In genomic region chr11:6655020-6655789, GRCh38 we compare ENCODE assay signal across 8 cellular contexts. TPM values are rescaled to one million over a fixed set of nuclear protein-coding genes. Genes with fewer than 3 reads are reported as not detected.
DNase-seq lines count a peak whose midpoint lies in the region; ATAC-seq and TF ChIP-seq lines count a peak whose summit lies in the region.

No MANE protein-coding gene starts in this region.

- intact Hi-C loops in dorsolateral prefrontal cortex (cut with DNase I) = loop anchor here in 1 of 2 donors (10.0 kb wide), 1 partner anchor 50 kb away; the partner anchor contains the start of genes ILK and RRP8

- TF ChIP-seq POLR2A in upper lobe of left lung (IDR thresholded peaks at IDR 0.05) = no peak

- peak overlapping the region; percentile 71 for H3K4me3 ChIP-seq in AG04450 (ENCODE audit: low read depth, low read length)
- peak overlapping the region; percentile 24 to 75 (median 54) for H3K4me3 ChIP-seq in dorsolateral prefrontal cortex
- H3K4me3 ChIP-seq in muscle layer of duodenum (ENCODE audit: low read depth in 1 of 2, low read length in 2 of 2) = peak overlapping the region; percentile 54 to 67
- H3K4me3 ChIP-seq in upper lobe of left lung = peak overlapping the region; percentile 28 to 53 (median 48)

- whole genome bisulfite sequencing in upper lobe of left lung, 2 donors = 6 to 7% methylated on average over 12 to 45 of the region's 84 CpGs

- DNase-seq in AG04450 (ENCODE audit: low read depth, low spot score) = no peak
- DNase-seq in NCI-H2227 (lab: John Stamatoyannopoulos, UW; ENCODE audit: unreplicated experiment) = peak; percentile 60
- peak in 3 of 10 donors; percentile 34 to 59 (median 54) for DNase-seq in dorsolateral prefrontal cortex
- DNase-seq in upper lobe of left lung = peak in 1 of 2 donors; percentile 88

- POLR2A ChIA-PET in AG04450 (lab: Yijun Ruan, JAX) = no interaction called here

- no peak for TF ChIP-seq EP300 in upper lobe of left lung (IDR thresholded peaks at IDR 0.05)

- H3K4me1 ChIP-seq in muscle layer of duodenum (ENCODE audit: control insufficient read depth in 1 of 2, insufficient read depth in 2 of 2, low read length in 2 of 2) (peaks cover 6 to 9% of the 10 kb centered on the region in 2 donors), upper lobe of left lung (peaks cover 6 to 11% (median 9%) of the 10 kb centered on the region in 4 donors)

- H3K27ac ChIP-seq in AG04450 (ENCODE audit: low read depth, low read length) = no peak overlapping the region
- H3K27ac ChIP-seq in dorsolateral prefrontal cortex = peak overlapping the region in 43 of 59 donors; percentile 7 to 82 (median 52)
- peak overlapping the region; percentile 14 for H3K27ac ChIP-seq in muscle layer of duodenum (ENCODE audit: low read length)
- peak overlapping the region; percentile 66 to 86 (median 77) for H3K27ac ChIP-seq in upper lobe of left lung

- TF ChIP-seq CTCF in AG04450 (IDR thresholded peaks at IDR 0.05; ENCODE audit: low read depth, low read length) = no peak
- TF ChIP-seq CTCF in dorsolateral prefrontal cortex (IDR thresholded peaks at IDR 0.05 in 54 of 56, conservative IDR thresholded peaks at IDR 0.05 in 2 of 56; ENCODE audit: low read depth in 1 of 56, partially characterized antibody in 56 of 56) = no peak
- peak in 1 of 6 experiments; percentile 16 for TF ChIP-seq CTCF in upper lobe of left lung (IDR thresholded peaks at IDR 0.05)

- H3K27me3 ChIP-seq in AG04450 (ENCODE audit: control insufficient read depth, insufficient read depth, low read length) (peaks cover 14% of the 10 kb centered on the region), dorsolateral prefrontal cortex (no peaks in the 10 kb centered on the region), muscle layer of duodenum (ENCODE audit: low read depth, low read length) (no peaks in the 10 kb centered on the region), upper lobe of left lung (peaks cover 0 to 4% (median 0%) of the 10 kb centered on the region in 4 donors)

- H3K36me3 ChIP-seq in muscle layer of duodenum (ENCODE audit: control insufficient read depth in 1 of 2, insufficient read depth in 2 of 2, low read length in 2 of 2) = no peaks in the 10 kb centered on the region
- no peaks in the 10 kb centered on the region for H3K36me3 ChIP-seq in upper lobe of left lung

- ATAC-seq in upper lobe of left lung (ENCODE audit: low FRiP score in 2 of 2) = peak; percentile 38 to 67
- no peak for ATAC-seq in HG03442 (IDR thresholded peaks at IDR 0.05; ENCODE audit: unreplicated experiment)
- no peak for ATAC-seq in GM21737 (IDR thresholded peaks at IDR 0.05; ENCODE audit: unreplicated experiment)
- ATAC-seq in HG03108 (IDR thresholded peaks at IDR 0.05; ENCODE audit: unreplicated experiment) = no peak

- no peaks in the 10 kb centered on the region for H3K9me3 ChIP-seq in AG04450 (ENCODE audit: control insufficient read depth, insufficient read depth, low read length)
- H3K9me3 ChIP-seq in muscle layer of duodenum (ENCODE audit: control insufficient read depth in 1 of 2, low read length in 2 of 2) = no peaks in the 10 kb centered on the region
- no peaks in the 10 kb centered on the region for H3K9me3 ChIP-seq in upper lobe of left lung

- CTCF ChIA-PET in AG04450 (lab: Charles Lee) = no interaction called here

RNA-seq across cellular contexts. Expression of gene DCHS1, which starts 0.4 kb away (rescaled TPM):
- 8.7 and 11.2 TPM in 2 replicates for polyA plus RNA-seq in AG04450 (2011; rRNA removed)
- polyA minus RNA-seq in AG04450 (2011; rRNA and poly(A)+ RNA removed) = 24.9 and 30.7 TPM in 2 replicates
- total RNA-seq in dorsolateral prefrontal cortex (10 to 100 TPM in 101 of 120 experiments, 1 to 10 TPM in 19; 6.7 to 24.3 (median 11.9) TPM), upper lobe of left lung (10 to 100 TPM in 4 of 6 donors, 1 to 10 TPM in 2; 9.2 to 32.2 (median 12.8) TPM)

RNA-seq across cellular contexts. Expression of gene MRPL17, which starts 27.9 kb away (rescaled TPM):
- 63.3 and 69.1 TPM in 2 replicates for polyA plus RNA-seq in AG04450 (2011; rRNA removed)
- polyA minus RNA-seq in AG04450 (2011; rRNA and poly(A)+ RNA removed) = 36.0 and 40.3 TPM in 2 replicates
- total RNA-seq in dorsolateral prefrontal cortex (10 to 100 TPM; 17.2 to 43.4 (median 26.1) TPM), upper lobe of left lung (10 to 100 TPM; 12.6 to 49.2 (median 22.8) TPM)

RNA-seq across cellular contexts. Expression of gene TPP1, which starts 36.0 kb away (rescaled TPM):
- polyA plus RNA-seq in AG04450 (2011; rRNA removed) = 128 and 152 TPM in 2 replicates
- 83.1 and 118 TPM in 2 replicates for polyA minus RNA-seq in AG04450 (2011; rRNA and poly(A)+ RNA removed)
- 100 to 1,000 TPM in 118 of 120 experiments, 10 to 100 TPM in 2; 89.6 to 219 (median 142) TPM for total RNA-seq in dorsolateral prefrontal cortex
- 100 to 1,000 TPM in 4 of 6 donors, 10 to 100 TPM in 2; 71.6 to 240 (median 145) TPM for total RNA-seq in upper lobe of left lung

RNA-seq across cellular contexts. Expression of gene TAF10, which starts 43.2 kb away (rescaled TPM):
- polyA plus RNA-seq in AG04450 (2011; rRNA removed) = 170 and 215 TPM in 2 replicates
- 111 and 155 TPM in 2 replicates for polyA minus RNA-seq in AG04450 (2011; rRNA and poly(A)+ RNA removed)
- total RNA-seq in dorsolateral prefrontal cortex (100 to 1,000 TPM in 3 of 120 experiments, 10 to 100 TPM in 117; 45.6 to 116 (median 75.0) TPM), upper lobe of left lung (100 to 1,000 TPM in 3 of 6 donors, 10 to 100 TPM in 3; 60.8 to 153 (median 96.5) TPM)

RNA-seq across cellular contexts. Expression of gene ILK, which starts 51.6 kb away (rescaled TPM):
- 362 and 417 TPM in 2 replicates for polyA plus RNA-seq in AG04450 (2011; rRNA removed)
- 303 and 387 TPM in 2 replicates for polyA minus RNA-seq in AG04450 (2011; rRNA and poly(A)+ RNA removed)
- 100 to 1,000 TPM in 20 of 120 experiments, 10 to 100 TPM in 100; 60.0 to 125 (median 89.3) TPM for total RNA-seq in dorsolateral prefrontal cortex
- 100 to 1,000 TPM; 130 to 191 (median 146) TPM for total RNA-seq in upper lobe of left lung

Comparison
In these comparisons a context has a peak if more than half of its experiments do, and no peak if none do; other contexts are left out.
1. ATAC-seq: peak in upper lobe of left lung (2 of 2); none in HG03442 (single experiment), GM21737 (single experiment) and HG03108 (single experiment).
2. Peak in every context shown above with its lines, with median percentiles within 50 percentile points of each other: H3K4me3 ChIP-seq.